31 cellular contexts compared by ENCODE assay signal in genomic region chr13:19605161-19605955, GRCh38. TPM values are rescaled to one million over a fixed set of nuclear protein-coding genes. Genes with fewer than 3 reads are reported as not detected.
DNase-seq lines count a peak whose midpoint lies in the region; ATAC-seq, FAIRE-seq and TF ChIP-seq lines count a peak whose summit lies in the region.
"Had no signal": no experiment of that assay in that cellular context is flagged by ENCODE, and none has a peak within 500 bp of the region (broad histone marks: within the 10 kb centered on the region; RNA-seq: fewer than 3 reads in every experiment).

No MANE protein-coding gene starts in this region.

- H3K36me3 ChIP-seq in Caco-2 (ENCODE audit: control insufficient read depth, insufficient read depth, low read length): peaks cover 8% of the 10 kb centered on the region
- peaks cover 7% of the 10 kb centered on the region; the same call in 2 of the 3 replicates for H3K36me3 ChIP-seq in K562 (ENCODE audit: control insufficient read depth, insufficient read depth, low read length)
- peaks cover 0 to 5% of the 10 kb centered on the region in 2 experiments for H3K36me3 ChIP-seq in keratinocyte (ENCODE audit: control insufficient read depth in 2 of 2, extremely low read depth in 1 of 2, insufficient read depth in 2 of 2, low read length in 2 of 2)
- H3K36me3 ChIP-seq: ascending aorta, heart left ventricle, sigmoid colon, upper lobe of right lung had no signal

- H4K20me1 ChIP-seq in K562 (replicated peaks; ENCODE audit: control insufficient read depth, insufficient read depth, low read length): no peaks in the 10 kb centered on the region
- no peaks in the 10 kb centered on the region for H4K20me1 ChIP-seq in keratinocyte (ENCODE audit: control insufficient read depth, extremely low read depth, insufficient read depth, low read length)

- H3K9me3 Mint-ChIP-seq in Caco-2 (ENCODE audit: unreplicated experiment) (peaks cover 42% of the 10 kb centered on the region), HFFc6 (no peaks in the 10 kb centered on the region)
- H3K9me3 Mint-ChIP-seq in CD4-positive, alpha-beta T cell: peaks cover 8% of the 10 kb centered on the region
- H3K9me3 Mint-ChIP-seq: stimulated activated effector memory CD8-positive, alpha-beta T cell treated with anti-CD3 and anti-CD28 coated beads, Interleukin-12 subunit alpha, Interleukin-12 subunit beta, amount 100 ng/mL, for 72 hours had no signal

- H3K27ac Mint-ChIP-seq in Caco-2 (ENCODE audit: unreplicated experiment): no peak overlapping the region
- peak overlapping the region; percentile 39; the same call in 1 of the 2 replicates for H3K27ac Mint-ChIP-seq in HFFc6
- no peak overlapping the region for H3K27ac Mint-ChIP-seq in CD4-positive, alpha-beta T cell
- H3K27ac Mint-ChIP-seq: activated naive CD8-positive, alpha-beta T cell; activated T-helper 17 cell treated with anti-CD3 and anti-CD28 coated beads, Interleukin-2, amount 50 U/mL, for 72 hours; IgD-negative memory B cell; memory B cell; progenitor cell of endocrine pancreas; stimulated activated effector memory CD8-positive, alpha-beta T cell treated with anti-CD3 and anti-CD28 coated beads, Interleukin-12 subunit alpha, Interleukin-12 subunit beta, amount 100 ng/mL, for 72 hours had no signal

- no peak overlapping the region for H3K4me2 ChIP-seq in K562 (ENCODE audit: insufficient read depth, low read length)
- peak overlapping the region; percentile 49 for H3K4me2 ChIP-seq in keratinocyte (ENCODE audit: control insufficient read depth, extremely low read depth, insufficient read depth, low read depth, low read length)

- CTCF ChIA-PET in Caco-2 (lab: Charles Lee): no interaction called here
- CTCF ChIA-PET in K562 (lab: Yijun Ruan, JAX; ENCODE audit: low intra/inter-chr PET ratio): no interaction called here
- CTCF ChIA-PET in CD4-positive, alpha-beta T cell (lab: Charles Lee): no interaction called here

- no peak overlapping the region for H2AFZ ChIP-seq in K562 (ENCODE audit: low read depth, low read length)
- no peak overlapping the region for H2AFZ ChIP-seq in keratinocyte (ENCODE audit: control insufficient read depth, low read length)

- no peak for TF ChIP-seq POLR2A in K562 (conservative IDR thresholded peaks at IDR 0.05)

- H3K9me3 ChIP-seq in Caco-2 (peaks cover 7% of the 10 kb centered on the region), K562 (replicated peaks; ENCODE audit: control insufficient read depth, insufficient read depth, low read depth, low read length) (peaks cover 3% of the 10 kb centered on the region; the same call in 1 of the 2 replicates), keratinocyte (ENCODE audit: control insufficient read depth, low read depth, low read length) (no peaks in the 10 kb centered on the region)
- H3K9me3 ChIP-seq in CD4-positive, alpha-beta T cell (ENCODE audit: control insufficient read depth, low read length): peaks cover 6% of the 10 kb centered on the region
- H3K9me3 ChIP-seq: ascending aorta, heart left ventricle, MG63, sigmoid colon, upper lobe of right lung had no signal

- H3K4me1 ChIP-seq in Caco-2 (peaks cover 26% of the 10 kb centered on the region), K562 (replicated peaks in 1 of 2; ENCODE audit: control insufficient read depth in 2 of 2, insufficient read depth in 2 of 2, low read length in 2 of 2) (peaks cover 0 to 10% of the 10 kb centered on the region in 2 experiments; a peak in 3 of 5 replicates), keratinocyte (ENCODE audit: control insufficient read depth, extremely low read depth, insufficient read depth, low read length) (peaks cover 18% of the 10 kb centered on the region)

- H3K79me2 ChIP-seq in K562 (ENCODE audit: control insufficient read depth, insufficient read depth, low read length) (peaks cover 47% of the 10 kb centered on the region), keratinocyte (ENCODE audit: control insufficient read depth, insufficient read depth, low read length) (peaks cover 57% of the 10 kb centered on the region)

- BruUV-seq in Caco-2 (replicated peaks; lab: Mats Ljungman, UMichigan): no TSS peak
- BruUV-seq in K562 (replicated peaks; lab: Mats Ljungman, UMichigan): TSS peak; percentile 9

- H3K4me3 Mint-ChIP-seq in Caco-2 (ENCODE audit: unreplicated experiment): peak overlapping the region; percentile 80
- no peak overlapping the region; the same call in 1 of the 2 replicates for H3K4me3 Mint-ChIP-seq in HFFc6
- no peak overlapping the region for H3K4me3 Mint-ChIP-seq in CD4-positive, alpha-beta T cell
- H3K4me3 Mint-ChIP-seq: activated naive CD8-positive, alpha-beta T cell; activated T-helper 17 cell treated with anti-CD3 and anti-CD28 coated beads, Interleukin-2, amount 50 U/mL, for 72 hours; memory B cell; stimulated activated effector memory CD8-positive, alpha-beta T cell treated with anti-CD3 and anti-CD28 coated beads, Interleukin-12 subunit alpha, Interleukin-12 subunit beta, amount 100 ng/mL, for 72 hours had no signal

- H3K4me3 ChIP-seq in Caco-2 (ENCODE audit: low read depth, low read length): no peak overlapping the region
- H3K4me3 ChIP-seq in K562: no peak overlapping the region
- no peak overlapping the region for H3K4me3 ChIP-seq in keratinocyte (ENCODE audit: control insufficient read depth in 2 of 3, extremely low read depth in 1 of 3, insufficient read depth in 2 of 3, low read depth in 1 of 3, low read length in 3 of 3)
- H3K4me3 ChIP-seq: ascending aorta, heart left ventricle, MG63, sigmoid colon, upper lobe of right lung had no signal

- H3K27me3 ChIP-seq in Caco-2 (replicated peaks; ENCODE audit: control insufficient read depth, insufficient read depth, low read length): no peaks in the 10 kb centered on the region
- no peaks in the 10 kb centered on the region for H3K27me3 ChIP-seq in K562 (ENCODE audit: control insufficient read depth in 2 of 2, insufficient read depth in 2 of 2, low read length in 2 of 2)
- no peaks in the 10 kb centered on the region for H3K27me3 ChIP-seq in keratinocyte (ENCODE audit: control insufficient read depth, extremely low read depth, insufficient read depth, low read length)
- peaks cover 29% of the 10 kb centered on the region for H3K27me3 ChIP-seq in CD4-positive, alpha-beta T cell (ENCODE audit: control insufficient read depth, insufficient read depth, low read length)
- H3K27me3 ChIP-seq: ascending aorta, MG63 had no signal

- POLR2A ChIA-PET in Caco-2 (lab: Charles Lee): no interaction called here
- POLR2A ChIA-PET in K562 (lab: Yijun Ruan, JAX): no interaction called here
- POLR2A ChIA-PET in CD4-positive, alpha-beta T cell (lab: Charles Lee): no interaction called here

- no peak for ATAC-seq in K562
- no peak for ATAC-seq in CD4-positive, alpha-beta T cell (ENCODE audit: poor library complexity)
- ATAC-seq in GM21825 (IDR thresholded peaks at IDR 0.05; ENCODE audit: unreplicated experiment): no peak
- ATAC-seq: activated T-helper 17 cell treated with anti-CD3 and anti-CD28 coated beads, Interleukin-2, amount 50 U/mL, for 72 hours; heart left ventricle; left colon; stimulated activated effector memory CD8-positive, alpha-beta T cell treated with anti-CD3 and anti-CD28 coated beads, Interleukin-12 subunit alpha, Interleukin-12 subunit beta, amount 100 ng/mL, for 72 hours; upper lobe of right lung had no signal

- no peaks in the 10 kb centered on the region for H3K9me1 ChIP-seq in K562 (ENCODE audit: control insufficient read depth, insufficient read depth, low read length)
- H3K9me1 ChIP-seq in keratinocyte (ENCODE audit: control insufficient read depth, extremely low read depth, insufficient read depth, low read length): no peaks in the 10 kb centered on the region

- FAIRE-seq in K562 (lab: Jason Lieb, UNC): no peak
- FAIRE-seq in keratinocyte (lab: Jason Lieb, UNC): peak; percentile 9
- FAIRE-seq: H1, RCC 7860, TTC549 had no signal

- no peaks in the 10 kb centered on the region for H3K4me1 Mint-ChIP-seq in Caco-2 (ENCODE audit: low read depth, unreplicated experiment)
- peaks cover 41% of the 10 kb centered on the region for H3K4me1 Mint-ChIP-seq in HFFc6 (ENCODE audit: low read depth)
- H3K4me1 Mint-ChIP-seq in CD4-positive, alpha-beta T cell (ENCODE audit: low read depth): no peaks in the 10 kb centered on the region
- H3K4me1 Mint-ChIP-seq: activated T-helper 17 cell treated with anti-CD3 and anti-CD28 coated beads, Interleukin-2, amount 50 U/mL, for 72 hours; memory B cell; stimulated activated effector memory CD8-positive, alpha-beta T cell treated with anti-CD3 and anti-CD28 coated beads, Interleukin-12 subunit alpha, Interleukin-12 subunit beta, amount 100 ng/mL, for 72 hours had no signal

- H3K9ac ChIP-seq in K562 (ENCODE audit: insufficient read depth in 1 of 2, low read depth in 2 of 2, low read length in 2 of 2) (no peak overlapping the region), keratinocyte (ENCODE audit: control insufficient read depth, extremely low read depth, insufficient read depth, low read length) (peak overlapping the region; percentile 42)

- TF ChIP-seq CTCF in Caco-2 (IDR thresholded peaks at IDR 0.05; ENCODE audit: insufficient read depth in 1 of 2, low read depth in 1 of 2, low read length in 1 of 2, severe bottlenecking in 1 of 2, unreplicated experiment in 1 of 2) (no peak), HFFc6 (IDR thresholded peaks at IDR 0.05) (no peak), K562 (IDR thresholded peaks at IDR 0.05 in 2 of 3, conservative IDR thresholded peaks at IDR 0.05 in 1 of 3; ENCODE audit: insufficient read depth in 2 of 3, low read depth in 1 of 3, low read length in 3 of 3) (no peak), keratinocyte (optimal IDR thresholded peaks at IDR 0.05 in 1 of 3, IDR thresholded peaks at IDR 0.05 in 1 of 3, conservative IDR thresholded peaks at IDR 0.05 in 1 of 3; ENCODE audit: extremely low read depth in 1 of 3, insufficient read depth in 2 of 3, low read length in 3 of 3) (no peak)
- TF ChIP-seq CTCF in CD4-positive, alpha-beta T cell (IDR thresholded peaks at IDR 0.05): no peak

- TF ChIP-seq RAD21 in K562 (CRISPR knock-in tag; conservative IDR thresholded peaks at IDR 0.05 in 1 of 2, IDR thresholded peaks at IDR 0.05 in 1 of 2): no peak

- H3K36me3 Mint-ChIP-seq in Caco-2 (ENCODE audit: insufficient read depth, unreplicated experiment) (peaks cover 50% of the 10 kb centered on the region), HFFc6 (ENCODE audit: low read depth) (peaks cover 5% of the 10 kb centered on the region; the same call in 1 of the 2 replicates)
- H3K36me3 Mint-ChIP-seq in CD4-positive, alpha-beta T cell (ENCODE audit: low read depth): no peaks in the 10 kb centered on the region
- H3K36me3 Mint-ChIP-seq: IgD-negative memory B cell; stimulated activated effector memory CD8-positive, alpha-beta T cell treated with anti-CD3 and anti-CD28 coated beads, Interleukin-12 subunit alpha, Interleukin-12 subunit beta, amount 100 ng/mL, for 72 hours had no signal

- no peak for TF ChIP-seq EP300 in K562 (IDR thresholded peaks at IDR 0.05; ENCODE audit: low read length)

- DNase-seq in Caco-2: no peak
- no peak for DNase-seq in HFFc6
- DNase-seq in K562 (ENCODE audit: extremely low read depth in 1 of 4, low spot score in 3 of 4): no peak
- DNase-seq in keratinocyte (ENCODE audit: low read depth, low spot score): peak; percentile 78
- DNase-seq in CD4-positive, alpha-beta T cell: no peak
- no peak for DNase-seq in NCI-H1092 treated with DMSO at 0.1 percent for 48 hours (lab: John Stamatoyannopoulos, UW)
- DNase-seq: activated CD4-positive, alpha-beta T cell treated with anti-CD3 and anti-CD28 coated beads, Interleukin-2, amount 50 U/mL, for 48 hours; left colon; MG63; NCI-H2029 treated with DMSO at 0.1 percent for 48 hours; NCI-H2227 treated with DMSO at 0.1 percent for 48 hours; NCI-H69; sigmoid colon; stimulated activated CD4-positive, alpha-beta T cell treated with anti-CD3 and anti-CD28 coated beads, Interleukin-4, amount 100 ng/mL, for 24 hours; substantia nigra; upper lobe of right lung had no signal

- H3K27me3 Mint-ChIP-seq in Caco-2 (ENCODE audit: insufficient read depth, unreplicated experiment): no peaks in the 10 kb centered on the region
- H3K27me3 Mint-ChIP-seq in HFFc6 (ENCODE audit: insufficient read depth): no peaks in the 10 kb centered on the region
- H3K27me3 Mint-ChIP-seq in CD4-positive, alpha-beta T cell: peaks cover 51% of the 10 kb centered on the region

- 39% methylated on average over 4 of the region's 7 CpGs for WGBS in K562 (ENCODE audit: insufficient coverage, low coverage, missing lambda C conversion rate)

- H3K27ac ChIP-seq in K562 (ENCODE audit: extremely low read depth, low read depth, low read length) (no peak overlapping the region), keratinocyte (ENCODE audit: control insufficient read depth, insufficient read depth, low read length) (peak overlapping the region; percentile 84)
- H3K27ac ChIP-seq in CD4-positive, alpha-beta T cell (ENCODE audit: low read depth, low read length): no peak overlapping the region
- H3K27ac ChIP-seq: ascending aorta, heart left ventricle, sigmoid colon, upper lobe of right lung had no signal

- in situ Hi-C loops in K562 (cut with MboI): no loop called here

- dilution Hi-C loops in keratinocyte (cut with MboI; ENCODE audit: extremely low pct_ligation_motif_present, low sequenced_read_pairs): no loop called here

- intact Hi-C loops in Caco-2 (cut with micrococcal nuclease; ENCODE audit: unreplicated experiment): no loop called here
- intact Hi-C loops in K562 (cut with micrococcal nuclease): no loop called here
- intact Hi-C loops in CD4-positive, alpha-beta T cell (cut with DNase I, micrococcal nuclease): no loop called here

RNA-seq across cellular contexts. Expression of gene MPHOSPH8, which starts 28.1 kb away (rescaled TPM):
- 31.6 and 31.8 TPM in 2 replicates for total RNA-seq in Caco-2 (2022)
- 10 to 100 TPM; 19.2 to 23.7 (median 20.7) TPM for total RNA-seq in HFFc6 (2021; fragmentation: NEBNext Ultra II Directional; extraction: Animal tissue kit (Norgen Biotek cat#: 25700))
- total RNA-seq in K562 (2011; cell fraction: chromatin; rRNA removed; ENCODE audit: low replicate concordance): 13.2 and 43.1 TPM in 2 replicates
- 5.7 and 9.9 TPM in 2 replicates for total RNA-seq in K562 (2011; cell fraction: nucleolus; rRNA removed)
- total RNA-seq in K562 (2011; cell fraction: nucleoplasm; rRNA removed): 15.8 and 23.3 TPM in 2 replicates
- 14.0 and 18.3 TPM in 2 replicates for total RNA-seq in K562 (2014; rRNA removed)
- 17.8 and 18.7 TPM in 2 replicates for total RNA-seq in K562 (2014; rRNA removed; fragmentation: Illumina TruSeq; extraction: Trizol)
- total RNA-seq in K562 (2015; rRNA removed; fragmentation: Illumina TruSeq; extraction: Trizol): 17.8 and 21.9 TPM in 2 replicates
- 14.2 and 15.9 TPM in 2 replicates for total RNA-seq in K562 (2021)
- polyA plus RNA-seq in K562 (2011; rRNA removed): 15.6 and 16.6 TPM in 2 replicates
- 6.6 and 13.6 TPM in 2 replicates for polyA plus RNA-seq in K562 (2011; cell fraction: cytosol; rRNA removed)
- polyA plus RNA-seq in K562 (2011; cell fraction: nucleus; rRNA removed): 29.9 and 30.0 TPM in 2 replicates
- 18.1 and 24.6 TPM in 2 replicates for polyA plus RNA-seq in K562 (2012)
- 21.3 and 24.8 TPM in 2 replicates for polyA plus RNA-seq in K562 (2014; fragmentation: Illumina TruSeq; extraction: Trizol)
- polyA plus RNA-seq in K562 (2014; fragmentation: Nextera tagmentation; extraction: Ambion mirVana): 10 to 100 TPM; 10.3 to 15.6 TPM
- 21.1 and 23.5 TPM in 2 replicates for polyA plus RNA-seq in K562 (2014; rRNA removed)
- 11.5 and 12.2 TPM in 2 replicates for polyA minus RNA-seq in K562 (2011; rRNA and poly(A)+ RNA removed)
- 4.5 and 7.6 TPM in 2 replicates for polyA minus RNA-seq in K562 (2011; cell fraction: cytosol; rRNA and poly(A)+ RNA removed)
- polyA minus RNA-seq in K562 (2011; cell fraction: nucleus; rRNA and poly(A)+ RNA removed): 6.7 and 13.0 TPM in 2 replicates
- polyA plus RNA-seq in keratinocyte: 17.4 to 24.7 TPM (median 20.1 TPM) in 3 replicates
- 61.2 TPM for polyA plus RNA-seq in keratinocyte (2011; ENCODE audit: low read depth)
- polyA plus RNA-seq in keratinocyte (2011; cell fraction: cytosol; rRNA removed): 12.4 and 19.4 TPM in 2 replicates
- 51.0 and 57.1 TPM in 2 replicates for polyA plus RNA-seq in keratinocyte (2011; cell fraction: nucleus; rRNA removed)
- polyA plus RNA-seq in keratinocyte (2012; ENCODE audit: low replicate concordance): 24.0 and 27.2 TPM in 2 replicates
- 4.7 to 7.9 TPM (median 4.8 TPM) in 3 replicates for polyA minus RNA-seq in keratinocyte
- polyA minus RNA-seq in keratinocyte (2011; cell fraction: cytosol; rRNA and poly(A)+ RNA removed): 14.0 TPM
- polyA minus RNA-seq in keratinocyte (2011; cell fraction: nucleus; rRNA and poly(A)+ RNA removed): 8.1 and 13.1 TPM in 2 replicates
- total RNA-seq in CD4-positive, alpha-beta T cell: 10 to 100 TPM; 48.0 to 51.2 TPM

RNA-seq across cellular contexts. Expression of gene TPTE2, which starts 44.0 kb away (rescaled TPM):
- total RNA-seq in Caco-2 (2022) (not detected in 2 replicates), K562 (2014; rRNA removed) (not detected in 2 replicates), K562 (2014; rRNA removed; fragmentation: Illumina TruSeq; extraction: Trizol) (not detected in 2 replicates), K562 (2015; rRNA removed; fragmentation: Illumina TruSeq; extraction: Trizol) (not detected in 2 replicates), K562 (2021) (not detected in 2 replicates)
- under 1 TPM in 1 of 6 experiments, not detected in 5; 0.09 TPM for total RNA-seq in HFFc6 (2021; fragmentation: NEBNext Ultra II Directional; extraction: Animal tissue kit (Norgen Biotek cat#: 25700))
- total RNA-seq in K562 (2011; cell fraction: chromatin; rRNA removed; ENCODE audit: low replicate concordance): not detected in 2 replicates
- total RNA-seq in K562 (2011; cell fraction: nucleolus; rRNA removed): not detected in 2 replicates
- total RNA-seq in K562 (2011; cell fraction: nucleoplasm; rRNA removed): not detected in 2 replicates
- polyA plus RNA-seq in K562 (2011; rRNA removed) (not detected in 2 replicates), K562 (2014; fragmentation: Illumina TruSeq; extraction: Trizol) (not detected in 2 replicates), K562 (2014; fragmentation: Nextera tagmentation; extraction: Ambion mirVana) (not detected), K562 (2014; rRNA removed) (not detected in 2 replicates), keratinocyte (0.03 TPM in 1 of 3 replicates, not detected in the others)
- not detected in 2 replicates for polyA plus RNA-seq in K562 (2011; cell fraction: cytosol; rRNA removed)
- polyA plus RNA-seq in K562 (2011; cell fraction: nucleus; rRNA removed): not detected in 2 replicates
- not detected in 2 replicates for polyA plus RNA-seq in K562 (2012)
- not detected in 2 replicates for polyA minus RNA-seq in K562 (2011; rRNA and poly(A)+ RNA removed)
- not detected in 2 replicates for polyA minus RNA-seq in K562 (2011; cell fraction: cytosol; rRNA and poly(A)+ RNA removed)
- not detected in 2 replicates for polyA minus RNA-seq in K562 (2011; cell fraction: nucleus; rRNA and poly(A)+ RNA removed)
- not detected for polyA plus RNA-seq in keratinocyte (2011; ENCODE audit: low read depth)
- not detected in 2 replicates for polyA plus RNA-seq in keratinocyte (2011; cell fraction: cytosol; rRNA removed)
- polyA plus RNA-seq in keratinocyte (2011; cell fraction: nucleus; rRNA removed): not detected in 2 replicates
- polyA plus RNA-seq in keratinocyte (2012; ENCODE audit: low replicate concordance): not detected in 2 replicates
- polyA minus RNA-seq in keratinocyte: not detected in 3 replicates
- not detected for polyA minus RNA-seq in keratinocyte (2011; cell fraction: cytosol; rRNA and poly(A)+ RNA removed)
- polyA minus RNA-seq in keratinocyte (2011; cell fraction: nucleus; rRNA and poly(A)+ RNA removed): not detected in 2 replicates
- total RNA-seq in CD4-positive, alpha-beta T cell: under 1 TPM in 1 of 2 experiments, not detected in 1; 0.14 TPM
- total RNA-seq: ascending aorta, dermis microvascular lymphatic vessel endothelial cell, endothelial cell of umbilical vein, H1, heart left ventricle, left colon, progenitor cell of endocrine pancreas, SK-MEL-5, upper lobe of right lung had no signal
- polyA plus RNA-seq: endothelial cell of umbilical vein, H1, heart left ventricle, IgD-negative memory B cell had no signal
